1 cellular context compared by ENCODE assay signal in the genomic region with DNA sequence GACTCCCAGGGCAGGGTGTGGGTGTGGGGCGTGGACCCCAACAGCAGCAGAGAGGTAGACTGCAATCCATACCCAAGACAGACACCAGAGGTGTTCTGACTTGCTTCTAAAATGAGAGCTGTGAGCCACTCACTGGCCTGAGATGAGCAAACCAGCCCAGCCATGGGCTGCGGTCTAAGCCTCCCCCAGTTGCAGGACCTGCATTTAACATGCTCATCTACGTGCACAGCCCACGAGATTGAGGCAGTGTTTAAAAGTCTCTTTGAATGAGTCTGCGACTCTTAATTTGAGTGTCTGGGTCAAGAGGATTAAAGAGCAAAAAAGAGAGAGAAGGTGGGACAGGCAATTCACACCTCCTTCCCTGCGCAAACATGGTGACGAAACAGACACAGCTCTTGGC.
TF ChIP-seq lines count a peak whose summit lies in the region.

No MANE protein-coding gene starts in this region.

TF ChIP-seq in WTC11, 78 proteins besides CTCF, POLR2A, EP300 and RAD21 (continued from another document):
- no peak for TF ChIP-seq ZNF263 (CRISPR knock-in tag; IDR thresholded peaks at IDR 0.05; ENCODE audit: low read depth)
TF ChIP-seq in WTC11: peak in this region for 0.
